16 cellular contexts compared by ENCODE assay signal in genomic region chr17:29032798-29033197, GRCh38.
"Had no signal": no experiment of that assay in that cellular context is flagged by ENCODE, and none has a peak within 500 bp of the region (broad histone marks: within the 10 kb centered on the region; RNA-seq: fewer than 3 reads in every experiment).

No MANE protein-coding gene starts in this region.

- ATAC-seq: activated CD8-positive, alpha-beta T cell treated with anti-CD3 and anti-CD28 coated beads, Interleukin-2, amount 10 ng/mL, durations not matched to agents 7 days and 5 days; left cardiac atrium; mucosa of descending colon; naive thymus-derived CD8-positive, alpha-beta T cell; psoas muscle; sciatic nerve; T-cell had no signal

- DNase-seq: activated CD4-positive, alpha-beta T cell treated with anti-CD3 and anti-CD28 coated beads for 48 hours; activated CD8-positive, alpha-beta memory T cell treated with anti-CD3 and anti-CD28 coated beads, Interleukin-2, amount 50 U/mL, for 48 hours; activated CD8-positive, alpha-beta T cell treated with anti-CD3 and anti-CD28 coated beads, Interleukin-2, amount 10 ng/mL, durations not matched to agents 7 days and 5 days; activated naive CD8-positive, alpha-beta T cell treated with anti-CD3 and anti-CD28 coated beads, Interleukin-2, amount 10 ng/mL, durations not matched to agents 7 days and 5 days; anterior cingulate cortex; colonic mucosa; effector CD4-positive, alpha-beta T cell; left cardiac atrium; mucosa of descending colon; naive thymus-derived CD8-positive, alpha-beta T cell; psoas muscle; stimulated activated CD4-positive, alpha-beta T cell treated with anti-CD3 and anti-CD28 coated beads, Interleukin-2, amount 100 ng/mL, for 24 hours; stimulated activated naive CD4-positive, alpha-beta T cell treated with Interleukin-2 at 50 U/mL for 16 hours; T-cell; WERI-Rb-1 had no signal
